23 cellular contexts compared by ENCODE assay signal in genomic region chr22:19520007-19520406, GRCh38. TPM values are rescaled to one million over a fixed set of nuclear protein-coding genes. Genes with fewer than 3 reads are reported as not detected.
DNase-seq lines count a peak whose midpoint lies in the region; ATAC-seq and TF ChIP-seq lines count a peak whose summit lies in the region.
"Had no signal": no experiment of that assay in that cellular context is flagged by ENCODE, and none has a peak within 500 bp of the region (broad histone marks: within the 10 kb centered on the region; RNA-seq: fewer than 3 reads in every experiment).

No MANE protein-coding gene starts in this region.

- TF ChIP-seq CTCF in lower lobe of right lung (IDR thresholded peaks at IDR 0.05) (no peak), upper lobe of left lung (IDR thresholded peaks at IDR 0.05) (no peak)

- WGBS in upper lobe of left lung, 2 donors: 73 to 88% methylated on average over 2 to 6 of the region's 6 CpGs

- H3K4me1 Mint-ChIP-seq in activated CD4-positive, alpha-beta T cell treated with anti-CD3 and anti-CD28 coated beads, Interleukin-2, amount 10 ng/mL, durations not matched to agents 24 days and 14 days: peaks cover 7% of the 10 kb centered on the region
- H3K4me1 Mint-ChIP-seq in central memory CD8-positive, alpha-beta T cell: peaks cover 5% of the 10 kb centered on the region
- peaks cover 0 to 21% (median 9%) of the 10 kb centered on the region in 7 donors for H3K4me1 Mint-ChIP-seq in naive thymus-derived CD4-positive, alpha-beta T cell

- H3K36me3 Mint-ChIP-seq in activated CD4-positive, alpha-beta T cell treated with anti-CD3 and anti-CD28 coated beads, Interleukin-2, amount 10 ng/mL, durations not matched to agents 24 days and 14 days (ENCODE audit: low read depth): peaks cover 23% of the 10 kb centered on the region
- H3K36me3 Mint-ChIP-seq in central memory CD8-positive, alpha-beta T cell (ENCODE audit: insufficient read depth): no peaks in the 10 kb centered on the region
- H3K36me3 Mint-ChIP-seq in naive thymus-derived CD4-positive, alpha-beta T cell: peaks cover 0 to 9% (median 0%) of the 10 kb centered on the region in 5 donors

- no peak for ATAC-seq in central memory CD8-positive, alpha-beta T cell (replicated peaks; ENCODE audit: extremely low read depth, poor library complexity, severe bottlenecking)
- ATAC-seq in lower lobe of right lung: no peak
- no peak for ATAC-seq in upper lobe of left lung (ENCODE audit: low FRiP score in 2 of 2)
- no peak for ATAC-seq in naive thymus-derived CD4-positive, alpha-beta T cell

- intact Hi-C loops in activated CD4-positive, alpha-beta T cell treated with anti-CD3 and anti-CD28 coated beads, Interleukin-2, amount 10 ng/mL, durations not matched to agents 24 days and 14 days (cut with micrococcal nuclease): no loop called here
- intact Hi-C loops in lower lobe of right lung (cut with DNase I): no loop called here
- intact Hi-C loops in naive thymus-derived CD4-positive, alpha-beta T cell (cut with micrococcal nuclease): no loop called here

- no peak overlapping the region for H3K27ac Mint-ChIP-seq in activated CD4-positive, alpha-beta T cell treated with anti-CD3 and anti-CD28 coated beads, Interleukin-2, amount 10 ng/mL, durations not matched to agents 24 days and 14 days
- peak overlapping the region; percentile 8 for H3K27ac Mint-ChIP-seq in central memory CD8-positive, alpha-beta T cell (ENCODE audit: low read depth)
- H3K27ac Mint-ChIP-seq in naive thymus-derived CD4-positive, alpha-beta T cell: no peak overlapping the region

- H3K27me3 ChIP-seq in lower lobe of right lung (ENCODE audit: low read depth) (peaks cover 30% of the 10 kb centered on the region), upper lobe of left lung (peaks cover 0 to 21% (median 10%) of the 10 kb centered on the region in 4 donors)
- peaks cover 21% of the 10 kb centered on the region for H3K27me3 ChIP-seq in effector memory CD4-positive, alpha-beta T cell (replicated peaks; ENCODE audit: control insufficient read depth, insufficient read depth, low read length, poor library complexity, severe bottlenecking)
- no peaks in the 10 kb centered on the region for H3K27me3 ChIP-seq in naive thymus-derived CD4-positive, alpha-beta T cell (ENCODE audit: control insufficient read depth in 2 of 2, insufficient read depth in 2 of 2, low read length in 2 of 2)

- DNase-seq in activated CD4-positive, alpha-beta T cell treated with anti-CD3 and anti-CD28 coated beads, Interleukin-2, amount 10 ng/mL, durations not matched to agents 24 days and 14 days: peak; percentile 52
- no peak for DNase-seq in activated CD4-positive, alpha-beta T cell treated with anti-CD3 and anti-CD28 coated beads, Interleukin-2, amount 50 U/mL, for 48 hours
- no peak for DNase-seq in central memory CD8-positive, alpha-beta T cell (ENCODE audit: low spot score in 2 of 2)
- DNase-seq in lower lobe of right lung: no peak
- DNase-seq in upper lobe of left lung: no peak
- no peak for DNase-seq in effector memory CD4-positive, alpha-beta T cell
- no peak for DNase-seq in naive thymus-derived CD4-positive, alpha-beta T cell
- DNase-seq in DMS153 (lab: John Stamatoyannopoulos, UW): no peak
- DNase-seq: DND-41, H7, NCI-H1417 treated with DMSO at 0.1 percent for 48 hours, NCI-H187 treated with DMSO at 0.1 percent for 48 hours, NCI-H2227 treated with DMSO at 0.1 percent for 48 hours, NCI-H510A treated with DMSO at 0.1 percent for 48 hours, NCI-H774 had no signal

- no peaks in the 10 kb centered on the region for H3K9me3 ChIP-seq in lower lobe of right lung
- H3K9me3 ChIP-seq in upper lobe of left lung: no peaks in the 10 kb centered on the region
- H3K9me3 ChIP-seq in effector memory CD4-positive, alpha-beta T cell (ENCODE audit: control insufficient read depth, low read length): no peaks in the 10 kb centered on the region
- no peaks in the 10 kb centered on the region for H3K9me3 ChIP-seq in naive thymus-derived CD4-positive, alpha-beta T cell (ENCODE audit: control insufficient read depth in 2 of 3, low read length in 3 of 3)

- H3K4me3 ChIP-seq in lower lobe of right lung (peak overlapping the region; percentile 61), upper lobe of left lung (peak overlapping the region in 3 of 4 donors; percentile 27 to 65 (median 50))
- H3K4me3 ChIP-seq in effector memory CD4-positive, alpha-beta T cell (ENCODE audit: insufficient read depth, low read depth, low read length, poor library complexity, severe bottlenecking): no peak overlapping the region
- H3K4me3 ChIP-seq in naive thymus-derived CD4-positive, alpha-beta T cell (ENCODE audit: low read length): no peak overlapping the region

- no peak for TF ChIP-seq EP300 in upper lobe of left lung (IDR thresholded peaks at IDR 0.05)

- CTCF ChIA-PET in naive thymus-derived CD4-positive, alpha-beta T cell (lab: Charles Lee): no interaction called here

- no peak for TF ChIP-seq POLR2A in upper lobe of left lung (IDR thresholded peaks at IDR 0.05)

- peaks cover 15% of the 10 kb centered on the region for H3K27me3 Mint-ChIP-seq in activated CD4-positive, alpha-beta T cell treated with anti-CD3 and anti-CD28 coated beads, Interleukin-2, amount 10 ng/mL, durations not matched to agents 24 days and 14 days
- H3K27me3 Mint-ChIP-seq in central memory CD8-positive, alpha-beta T cell: peaks cover 14% of the 10 kb centered on the region
- peaks cover 4 to 17% (median 5%) of the 10 kb centered on the region in 5 donors for H3K27me3 Mint-ChIP-seq in naive thymus-derived CD4-positive, alpha-beta T cell

- H3K4me1 ChIP-seq in lower lobe of right lung (peaks cover 13% of the 10 kb centered on the region), upper lobe of left lung (peaks cover 3 to 21% (median 17%) of the 10 kb centered on the region in 4 donors)
- peaks cover 20% of the 10 kb centered on the region for H3K4me1 ChIP-seq in effector memory CD4-positive, alpha-beta T cell (ENCODE audit: control insufficient read depth, insufficient read depth, low read length, poor library complexity, severe bottlenecking)
- no peaks in the 10 kb centered on the region for H3K4me1 ChIP-seq in naive thymus-derived CD4-positive, alpha-beta T cell (ENCODE audit: control insufficient read depth in 2 of 2, insufficient read depth in 2 of 2, low read length in 2 of 2)

- H3K27ac ChIP-seq in lower lobe of right lung: peak overlapping the region; percentile 91
- peak overlapping the region; percentile 26 to 97 (median 92) for H3K27ac ChIP-seq in upper lobe of left lung
- no peak overlapping the region for H3K27ac ChIP-seq in effector memory CD4-positive, alpha-beta T cell (ENCODE audit: insufficient read depth, low read length, poor library complexity, severe bottlenecking)
- H3K27ac ChIP-seq in naive thymus-derived CD4-positive, alpha-beta T cell (ENCODE audit: low read depth, low read length): no peak overlapping the region
- H3K27ac ChIP-seq: 22Rv1, KMS-11 had no signal

- H3K4me3 Mint-ChIP-seq in activated CD4-positive, alpha-beta T cell treated with anti-CD3 and anti-CD28 coated beads, Interleukin-2, amount 10 ng/mL, durations not matched to agents 24 days and 14 days: no peak overlapping the region
- H3K4me3 Mint-ChIP-seq in central memory CD8-positive, alpha-beta T cell: no peak overlapping the region
- H3K4me3 Mint-ChIP-seq in naive thymus-derived CD4-positive, alpha-beta T cell: no peak overlapping the region
- H3K4me3 Mint-ChIP-seq: CD14-positive monocyte had no signal

- no peaks in the 10 kb centered on the region for H3K9me3 Mint-ChIP-seq in activated CD4-positive, alpha-beta T cell treated with anti-CD3 and anti-CD28 coated beads, Interleukin-2, amount 10 ng/mL, durations not matched to agents 24 days and 14 days
- H3K9me3 Mint-ChIP-seq in central memory CD8-positive, alpha-beta T cell: no peaks in the 10 kb centered on the region
- no peaks in the 10 kb centered on the region for H3K9me3 Mint-ChIP-seq in naive thymus-derived CD4-positive, alpha-beta T cell

- POLR2A ChIA-PET in naive thymus-derived CD4-positive, alpha-beta T cell (lab: Charles Lee): no interaction called here

- H3K36me3 ChIP-seq in lower lobe of right lung (no peaks in the 10 kb centered on the region), upper lobe of left lung (peaks cover 0 to 29% (median 3%) of the 10 kb centered on the region in 4 donors)
- no peaks in the 10 kb centered on the region for H3K36me3 ChIP-seq in effector memory CD4-positive, alpha-beta T cell (ENCODE audit: control insufficient read depth, insufficient read depth, low read length)
- H3K36me3 ChIP-seq in naive thymus-derived CD4-positive, alpha-beta T cell (ENCODE audit: control insufficient read depth in 2 of 3, insufficient read depth in 3 of 3, low read length in 3 of 3): no peaks in the 10 kb centered on the region

RNA-seq across cellular contexts. Expression of gene CLDN5, which starts 4.2 kb away (rescaled TPM):
- 0.44 and 0.71 TPM in 2 replicates for total RNA-seq in activated CD4-positive, alpha-beta T cell treated with anti-CD3 and anti-CD28 coated beads, Interleukin-2, amount 10 ng/mL, durations not matched to agents 24 days and 14 days
- 213 TPM for total RNA-seq in lower lobe of right lung
- 100 to 1,000 TPM in 5 of 6 donors, 10 to 100 TPM in 1; 70.2 to 726 (median 229) TPM for total RNA-seq in upper lobe of left lung
- 1 to 10 TPM in 2 of 5 experiments, not detected in 3; 1.7 to 2.0 TPM for total RNA-seq in naive thymus-derived CD4-positive, alpha-beta T cell
- polyA plus RNA-seq in naive thymus-derived CD4-positive, alpha-beta T cell: 10 to 100 TPM in 1 of 2 donors, 1 to 10 TPM in 1; 6.7 to 11.7 TPM
- total RNA-seq: G401, HT-29, M059J, OCI-LY7 had no signal
- polyA plus RNA-seq: AG04450 had no signal

RNA-seq across cellular contexts. Expression of gene CDC45, which starts 40.3 kb away (rescaled TPM):
- 121 and 123 TPM in 2 replicates for total RNA-seq in activated CD4-positive, alpha-beta T cell treated with anti-CD3 and anti-CD28 coated beads, Interleukin-2, amount 10 ng/mL, durations not matched to agents 24 days and 14 days
- total RNA-seq in lower lobe of right lung (1.4 TPM), upper lobe of left lung (1 to 10 TPM in 4 of 6 donors, under 1 TPM in 1, not detected in 1; 0.44 to 3.2 (median 1.8) TPM)
- total RNA-seq in naive thymus-derived CD4-positive, alpha-beta T cell: 10 to 100 TPM in 1 of 5 experiments, 1 to 10 TPM in 1, under 1 TPM in 3; 0.35 to 57.7 (median 0.85) TPM
- 1 to 10 TPM in 1 of 2 donors, under 1 TPM in 1; 0.45 to 1.7 TPM for polyA plus RNA-seq in naive thymus-derived CD4-positive, alpha-beta T cell
- polyA plus RNA-seq: CD14-positive monocyte had no signal

RNA-seq across cellular contexts. Expression of gene UFD1, which starts 41.0 kb away (rescaled TPM):
- total RNA-seq in activated CD4-positive, alpha-beta T cell treated with anti-CD3 and anti-CD28 coated beads, Interleukin-2, amount 10 ng/mL, durations not matched to agents 24 days and 14 days: 96.2 and 99.9 TPM in 2 replicates
- total RNA-seq in lower lobe of right lung: 36.7 TPM
- total RNA-seq in upper lobe of left lung: 10 to 100 TPM; 21.0 to 52.1 (median 29.1) TPM
- total RNA-seq in naive thymus-derived CD4-positive, alpha-beta T cell: 10 to 100 TPM; 46.8 to 84.8 (median 66.9) TPM
- 10 to 100 TPM; 78.7 to 87.8 TPM for polyA plus RNA-seq in naive thymus-derived CD4-positive, alpha-beta T cell

Comparison
In these comparisons a context has a peak if more than half of its experiments do, and no peak if none do; other contexts are left out.
1. H3K27ac ChIP-seq: peak in lower lobe of right lung (single experiment) and upper lobe of left lung (4 of 4); none in effector memory CD4-positive, alpha-beta T cell (single experiment) and naive thymus-derived CD4-positive, alpha-beta T cell (single experiment).
2. H3K4me3 ChIP-seq: peak in lower lobe of right lung (single experiment) and upper lobe of left lung (3 of 4); none in effector memory CD4-positive, alpha-beta T cell (single experiment) and naive thymus-derived CD4-positive, alpha-beta T cell (single experiment).
3. RNA of gene CLDN5, which starts 4.2 kb away (total RNA-seq): 70.2 to 726 TPM in upper lobe of left lung and 213 TPM in lower lobe of right lung (single experiment); 0.44 to 0.71 TPM in activated CD4-positive, alpha-beta T cell treated with anti-CD3 and anti-CD28 coated beads, Interleukin-2, amount 10 ng/mL, durations not matched to agents 24 days and 14 days and 1.7 to 2.0 TPM in naive thymus-derived CD4-positive, alpha-beta T cell; every median in the first group is over 10 times any median in the second.